1 cellular context compared by ENCODE assay signal in the genomic region with DNA sequence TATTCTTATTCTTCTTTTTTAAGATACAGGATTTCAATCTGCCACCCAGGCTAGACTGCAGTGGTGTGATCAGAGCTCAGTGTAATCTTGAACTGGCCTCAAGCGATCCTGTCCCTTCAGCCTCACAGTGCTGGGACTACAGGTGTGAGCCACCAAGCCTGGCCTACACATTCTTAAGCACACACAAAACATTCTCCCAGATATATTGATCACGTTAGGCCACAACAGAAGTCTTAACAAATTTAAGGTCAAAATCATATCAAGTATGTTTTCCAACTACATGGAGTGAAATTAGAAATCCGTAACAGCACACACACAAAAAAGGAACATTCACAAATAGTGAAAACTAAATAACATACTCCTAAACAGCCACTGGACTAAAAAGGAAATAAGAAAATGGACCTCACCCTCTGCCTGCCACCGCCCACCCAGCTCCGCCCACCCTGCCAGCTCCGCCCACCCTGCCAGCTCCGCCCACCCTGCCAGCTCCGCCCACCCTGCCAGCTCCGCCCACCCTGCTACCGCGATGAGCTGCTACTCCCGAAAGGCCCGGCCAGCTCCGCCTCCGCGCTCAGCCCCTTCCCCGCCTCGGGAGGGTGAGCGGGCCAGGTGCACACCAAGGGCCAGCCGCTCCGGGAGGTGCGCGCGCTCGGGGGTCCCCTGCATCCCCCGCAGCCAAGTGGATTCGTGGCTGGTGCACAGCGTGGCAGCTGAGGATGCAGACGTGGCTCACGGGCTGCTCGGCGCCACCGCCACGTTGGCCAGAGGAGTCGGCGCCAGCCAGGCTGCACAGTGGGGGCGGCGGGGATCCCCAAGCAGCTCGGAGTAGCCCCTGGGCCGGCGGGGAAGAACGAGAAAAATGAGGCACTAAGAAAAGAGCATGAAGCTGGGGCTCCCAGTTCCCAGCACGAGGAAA.
TF ChIP-seq lines count a peak whose summit lies in the region.

No MANE protein-coding gene starts in this region.

TF ChIP-seq in WTC11, 78 proteins besides CTCF, POLR2A, EP300 and RAD21 (continued from another document and continues in another):
- TF ChIP-seq ARID4B (CRISPR knock-in tag; IDR thresholded peaks at IDR 0.05; ENCODE audit: borderline replicate concordance) (no peak), ATF1 (CRISPR knock-in tag; IDR thresholded peaks at IDR 0.05) (no peak), NR3C1 (CRISPR knock-in tag; conservative IDR thresholded peaks at IDR 0.05; ENCODE audit: low read depth) (no peak), NFE2L1 (CRISPR knock-in tag; IDR thresholded peaks at IDR 0.05) (no peak), GTF2I (CRISPR knock-in tag; conservative IDR thresholded peaks at IDR 0.05) (no peak), ERG (CRISPR knock-in tag; IDR thresholded peaks at IDR 0.05) (no peak), ZNF219 (CRISPR knock-in tag; IDR thresholded peaks at IDR 0.05; ENCODE audit: borderline replicate concordance) (no peak; the same call in 1 of the 2 replicates), GRHL2 (CRISPR knock-in tag; IDR thresholded peaks at IDR 0.05; ENCODE audit: insufficient replicate concordance, severe bottlenecking) (no peak), NR1H2 (CRISPR knock-in tag; IDR thresholded peaks at IDR 0.05) (no peak), ETV6 (CRISPR knock-in tag; IDR thresholded peaks at IDR 0.05) (0 out of 2 replicates have a peak, but pooled peaks have one; percentile 43), NR2C2 (CRISPR knock-in tag; IDR thresholded peaks at IDR 0.05) (no peak), RELA (CRISPR knock-in tag; IDR thresholded peaks at IDR 0.05; ENCODE audit: borderline replicate concordance) (no peak), MYBL2 (CRISPR knock-in tag; IDR thresholded peaks at IDR 0.05) (no peak), TEAD1 (CRISPR knock-in tag; IDR thresholded peaks at IDR 0.05) (no peak), NFYB (CRISPR knock-in tag; conservative IDR thresholded peaks at IDR 0.05; ENCODE audit: low read depth) (no peak), FOXP1 (CRISPR knock-in tag; IDR thresholded peaks at IDR 0.05; ENCODE audit: borderline replicate concordance) (peak; percentile 62; the same call in 1 of the 2 replicates), ZNF416 (CRISPR knock-in tag; IDR thresholded peaks at IDR 0.05) (no peak)
- TF ChIP-seq, protein P1, sequence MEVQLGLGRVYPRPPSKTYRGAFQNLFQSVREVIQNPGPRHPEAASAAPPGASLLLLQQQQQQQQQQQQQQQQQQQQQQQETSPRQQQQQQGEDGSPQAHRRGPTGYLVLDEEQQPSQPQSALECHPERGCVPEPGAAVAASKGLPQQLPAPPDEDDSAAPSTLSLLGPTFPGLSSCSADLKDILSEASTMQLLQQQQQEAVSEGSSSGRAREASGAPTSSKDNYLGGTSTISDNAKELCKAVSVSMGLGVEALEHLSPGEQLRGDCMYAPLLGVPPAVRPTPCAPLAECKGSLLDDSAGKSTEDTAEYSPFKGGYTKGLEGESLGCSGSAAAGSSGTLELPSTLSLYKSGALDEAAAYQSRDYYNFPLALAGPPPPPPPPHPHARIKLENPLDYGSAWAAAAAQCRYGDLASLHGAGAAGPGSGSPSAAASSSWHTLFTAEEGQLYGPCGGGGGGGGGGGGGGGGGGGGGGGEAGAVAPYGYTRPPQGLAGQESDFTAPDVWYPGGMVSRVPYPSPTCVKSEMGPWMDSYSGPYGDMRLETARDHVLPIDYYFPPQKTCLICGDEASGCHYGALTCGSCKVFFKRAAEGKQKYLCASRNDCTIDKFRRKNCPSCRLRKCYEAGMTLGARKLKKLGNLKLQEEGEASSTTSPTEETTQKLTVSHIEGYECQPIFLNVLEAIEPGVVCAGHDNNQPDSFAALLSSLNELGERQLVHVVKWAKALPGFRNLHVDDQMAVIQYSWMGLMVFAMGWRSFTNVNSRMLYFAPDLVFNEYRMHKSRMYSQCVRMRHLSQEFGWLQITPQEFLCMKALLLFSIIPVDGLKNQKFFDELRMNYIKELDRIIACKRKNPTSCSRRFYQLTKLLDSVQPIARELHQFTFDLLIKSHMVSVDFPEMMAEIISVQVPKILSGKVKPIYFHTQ (CRISPR knock-in tag; IDR thresholded peaks at IDR 0.05), result no peak
- TF ChIP-seq, protein P2, sequence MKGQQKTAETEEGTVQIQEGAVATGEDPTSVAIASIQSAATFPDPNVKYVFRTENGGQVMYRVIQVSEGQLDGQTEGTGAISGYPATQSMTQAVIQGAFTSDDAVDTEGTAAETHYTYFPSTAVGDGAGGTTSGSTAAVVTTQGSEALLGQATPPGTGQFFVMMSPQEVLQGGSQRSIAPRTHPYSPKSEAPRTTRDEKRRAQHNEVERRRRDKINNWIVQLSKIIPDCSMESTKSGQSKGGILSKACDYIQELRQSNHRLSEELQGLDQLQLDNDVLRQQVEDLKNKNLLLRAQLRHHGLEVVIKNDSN (CRISPR knock-in tag; IDR thresholded peaks at IDR 0.05), result peak; percentile 25; the same call in 1 of the 2 replicates
- TF ChIP-seq, protein P3, sequence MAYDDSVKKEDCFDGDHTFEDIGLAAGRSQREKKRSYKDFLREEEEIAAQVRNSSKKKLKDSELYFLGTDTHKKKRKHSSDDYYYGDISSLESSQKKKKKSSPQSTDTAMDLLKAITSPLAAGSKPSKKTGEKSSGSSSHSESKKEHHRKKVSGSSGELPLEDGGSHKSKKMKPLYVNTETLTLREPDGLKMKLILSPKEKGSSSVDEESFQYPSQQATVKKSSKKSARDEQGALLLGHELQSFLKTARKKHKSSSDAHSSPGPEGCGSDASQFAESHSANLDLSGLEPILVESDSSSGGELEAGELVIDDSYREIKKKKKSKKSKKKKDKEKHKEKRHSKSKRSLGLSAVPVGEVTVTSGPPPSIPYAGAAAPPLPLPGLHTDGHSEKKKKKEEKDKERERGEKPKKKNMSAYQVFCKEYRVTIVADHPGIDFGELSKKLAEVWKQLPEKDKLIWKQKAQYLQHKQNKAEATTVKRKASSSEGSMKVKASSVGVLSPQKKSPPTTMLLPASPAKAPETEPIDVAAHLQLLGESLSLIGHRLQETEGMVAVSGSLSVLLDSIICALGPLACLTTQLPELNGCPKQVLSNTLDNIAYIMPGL (CRISPR knock-in tag; IDR thresholded peaks at IDR 0.05), result no peak
- TF ChIP-seq, protein P4, sequence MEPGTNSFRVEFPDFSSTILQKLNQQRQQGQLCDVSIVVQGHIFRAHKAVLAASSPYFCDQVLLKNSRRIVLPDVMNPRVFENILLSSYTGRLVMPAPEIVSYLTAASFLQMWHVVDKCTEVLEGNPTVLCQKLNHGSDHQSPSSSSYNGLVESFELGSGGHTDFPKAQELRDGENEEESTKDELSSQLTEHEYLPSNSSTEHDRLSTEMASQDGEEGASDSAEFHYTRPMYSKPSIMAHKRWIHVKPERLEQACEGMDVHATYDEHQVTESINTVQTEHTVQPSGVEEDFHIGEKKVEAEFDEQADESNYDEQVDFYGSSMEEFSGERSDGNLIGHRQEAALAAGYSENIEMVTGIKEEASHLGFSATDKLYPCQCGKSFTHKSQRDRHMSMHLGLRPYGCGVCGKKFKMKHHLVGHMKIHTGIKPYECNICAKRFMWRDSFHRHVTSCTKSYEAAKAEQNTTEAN (CRISPR knock-in tag; IDR thresholded peaks at IDR 0.05), result peak; percentile 72; the same call in 1 of the 2 replicates
- TF ChIP-seq, protein P5, sequence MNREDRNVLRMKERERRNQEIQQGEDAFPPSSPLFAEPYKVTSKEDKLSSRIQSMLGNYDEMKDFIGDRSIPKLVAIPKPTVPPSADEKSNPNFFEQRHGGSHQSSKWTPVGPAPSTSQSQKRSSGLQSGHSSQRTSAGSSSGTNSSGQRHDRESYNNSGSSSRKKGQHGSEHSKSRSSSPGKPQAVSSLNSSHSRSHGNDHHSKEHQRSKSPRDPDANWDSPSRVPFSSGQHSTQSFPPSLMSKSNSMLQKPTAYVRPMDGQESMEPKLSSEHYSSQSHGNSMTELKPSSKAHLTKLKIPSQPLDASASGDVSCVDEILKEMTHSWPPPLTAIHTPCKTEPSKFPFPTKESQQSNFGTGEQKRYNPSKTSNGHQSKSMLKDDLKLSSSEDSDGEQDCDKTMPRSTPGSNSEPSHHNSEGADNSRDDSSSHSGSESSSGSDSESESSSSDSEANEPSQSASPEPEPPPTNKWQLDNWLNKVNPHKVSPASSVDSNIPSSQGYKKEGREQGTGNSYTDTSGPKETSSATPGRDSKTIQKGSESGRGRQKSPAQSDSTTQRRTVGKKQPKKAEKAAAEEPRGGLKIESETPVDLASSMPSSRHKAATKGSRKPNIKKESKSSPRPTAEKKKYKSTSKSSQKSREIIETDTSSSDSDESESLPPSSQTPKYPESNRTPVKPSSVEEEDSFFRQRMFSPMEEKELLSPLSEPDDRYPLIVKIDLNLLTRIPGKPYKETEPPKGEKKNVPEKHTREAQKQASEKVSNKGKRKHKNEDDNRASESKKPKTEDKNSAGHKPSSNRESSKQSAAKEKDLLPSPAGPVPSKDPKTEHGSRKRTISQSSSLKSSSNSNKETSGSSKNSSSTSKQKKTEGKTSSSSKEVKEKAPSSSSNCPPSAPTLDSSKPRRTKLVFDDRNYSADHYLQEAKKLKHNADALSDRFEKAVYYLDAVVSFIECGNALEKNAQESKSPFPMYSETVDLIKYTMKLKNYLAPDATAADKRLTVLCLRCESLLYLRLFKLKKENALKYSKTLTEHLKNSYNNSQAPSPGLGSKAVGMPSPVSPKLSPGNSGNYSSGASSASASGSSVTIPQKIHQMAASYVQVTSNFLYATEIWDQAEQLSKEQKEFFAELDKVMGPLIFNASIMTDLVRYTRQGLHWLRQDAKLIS (CRISPR knock-in tag; IDR thresholded peaks at IDR 0.05; ENCODE audit: borderline replicate concordance), result no peak
- TF ChIP-seq, protein P6, sequence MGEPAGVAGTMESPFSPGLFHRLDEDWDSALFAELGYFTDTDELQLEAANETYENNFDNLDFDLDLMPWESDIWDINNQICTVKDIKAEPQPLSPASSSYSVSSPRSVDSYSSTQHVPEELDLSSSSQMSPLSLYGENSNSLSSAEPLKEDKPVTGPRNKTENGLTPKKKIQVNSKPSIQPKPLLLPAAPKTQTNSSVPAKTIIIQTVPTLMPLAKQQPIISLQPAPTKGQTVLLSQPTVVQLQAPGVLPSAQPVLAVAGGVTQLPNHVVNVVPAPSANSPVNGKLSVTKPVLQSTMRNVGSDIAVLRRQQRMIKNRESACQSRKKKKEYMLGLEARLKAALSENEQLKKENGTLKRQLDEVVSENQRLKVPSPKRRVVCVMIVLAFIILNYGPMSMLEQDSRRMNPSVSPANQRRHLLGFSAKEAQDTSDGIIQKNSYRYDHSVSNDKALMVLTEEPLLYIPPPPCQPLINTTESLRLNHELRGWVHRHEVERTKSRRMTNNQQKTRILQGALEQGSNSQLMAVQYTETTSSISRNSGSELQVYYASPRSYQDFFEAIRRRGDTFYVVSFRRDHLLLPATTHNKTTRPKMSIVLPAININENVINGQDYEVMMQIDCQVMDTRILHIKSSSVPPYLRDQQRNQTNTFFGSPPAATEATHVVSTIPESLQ (CRISPR knock-in tag; IDR thresholded peaks at IDR 0.05), result no peak
- TF ChIP-seq, protein P7, sequence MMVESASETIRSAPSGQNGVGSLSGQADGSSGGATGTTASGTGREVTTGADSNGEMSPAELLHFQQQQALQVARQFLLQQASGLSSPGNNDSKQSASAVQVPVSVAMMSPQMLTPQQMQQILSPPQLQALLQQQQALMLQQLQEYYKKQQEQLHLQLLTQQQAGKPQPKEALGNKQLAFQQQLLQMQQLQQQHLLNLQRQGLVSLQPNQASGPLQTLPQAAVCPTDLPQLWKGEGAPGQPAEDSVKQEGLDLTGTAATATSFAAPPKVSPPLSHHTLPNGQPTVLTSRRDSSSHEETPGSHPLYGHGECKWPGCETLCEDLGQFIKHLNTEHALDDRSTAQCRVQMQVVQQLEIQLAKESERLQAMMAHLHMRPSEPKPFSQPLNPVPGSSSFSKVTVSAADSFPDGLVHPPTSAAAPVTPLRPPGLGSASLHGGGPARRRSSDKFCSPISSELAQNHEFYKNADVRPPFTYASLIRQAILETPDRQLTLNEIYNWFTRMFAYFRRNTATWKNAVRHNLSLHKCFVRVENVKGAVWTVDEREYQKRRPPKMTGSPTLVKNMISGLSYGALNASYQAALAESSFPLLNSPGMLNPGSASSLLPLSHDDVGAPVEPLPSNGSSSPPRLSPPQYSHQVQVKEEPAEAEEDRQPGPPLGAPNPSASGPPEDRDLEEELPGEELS (CRISPR knock-in tag; IDR thresholded peaks at IDR 0.05), result peak; percentile 44; the same call in 1 of the 2 replicates
- TF ChIP-seq, protein P8, sequence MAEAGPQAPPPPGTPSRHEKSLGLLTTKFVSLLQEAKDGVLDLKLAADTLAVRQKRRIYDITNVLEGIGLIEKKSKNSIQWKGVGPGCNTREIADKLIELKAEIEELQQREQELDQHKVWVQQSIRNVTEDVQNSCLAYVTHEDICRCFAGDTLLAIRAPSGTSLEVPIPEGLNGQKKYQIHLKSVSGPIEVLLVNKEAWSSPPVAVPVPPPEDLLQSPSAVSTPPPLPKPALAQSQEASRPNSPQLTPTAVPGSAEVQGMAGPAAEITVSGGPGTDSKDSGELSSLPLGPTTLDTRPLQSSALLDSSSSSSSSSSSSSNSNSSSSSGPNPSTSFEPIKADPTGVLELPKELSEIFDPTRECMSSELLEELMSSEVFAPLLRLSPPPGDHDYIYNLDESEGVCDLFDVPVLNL (CRISPR knock-in tag; IDR thresholded peaks at IDR 0.05; ENCODE audit: borderline replicate concordance, low read depth), result peak; percentile 59; the same call in 1 of the 2 replicates
